Comparison of ENCODE assay signal across 7 cellular contexts in the genomic region with DNA sequence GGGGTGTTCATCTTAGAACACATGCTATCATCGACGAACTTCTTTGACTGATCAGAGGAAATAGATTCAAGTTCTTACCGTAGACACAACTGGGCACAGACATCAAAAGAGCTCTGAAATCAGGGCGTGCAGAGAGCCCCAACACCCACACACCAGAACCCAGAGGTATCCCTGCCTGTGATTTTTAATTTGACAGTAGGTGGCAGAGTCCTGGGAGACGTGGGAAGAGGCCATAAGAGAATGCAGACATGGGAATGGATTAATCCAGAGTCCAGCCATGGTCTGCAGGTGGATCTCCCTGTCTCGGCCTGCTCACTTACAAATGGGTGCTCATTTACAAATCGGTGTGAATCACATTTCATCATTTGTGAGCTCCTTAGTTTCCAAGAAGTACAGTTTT. TPM values are rescaled to one million over a fixed set of nuclear protein-coding genes. Genes with fewer than 3 reads are reported as not detected.
"Had no signal": no experiment of that assay in that cellular context is flagged by ENCODE, and none has a peak within 500 bp of the region (broad histone marks: within the 10 kb centered on the region; RNA-seq: fewer than 3 reads in every experiment).

No MANE protein-coding gene starts in this region.

RNA-seq across cellular contexts. Expression of gene MAGEA9, which starts 3.7 kb away (rescaled TPM):
- total RNA-seq: M059J, PC-3, Peyer's patch, Right ventricle myocardium superior, SJSA1, T-cell had no signal
- polyA plus RNA-seq: SK-N-SH had no signal
